Comparison of ENCODE assay signal across 1 cellular context in genomic region chr16:66872927-66873684, GRCh38.
A peak's percentile ranks its signal among the peaks of the same experiment; 100 is the strongest.
TF ChIP-seq lines count a peak whose summit lies in the region.

No MANE protein-coding gene starts in this region.

TF ChIP-seq in K562, 482 proteins besides CTCF, POLR2A, EP300 and RAD21 (continued from another document and continues in another):
- peak; percentile 79 for TF ChIP-seq DPF2 (IDR thresholded peaks at IDR 0.05)
- TF ChIP-seq NCOA6 (IDR thresholded peaks at IDR 0.05): no peak
- TF ChIP-seq C11orf30 (IDR thresholded peaks at IDR 0.05; ENCODE audit: low read depth): peak; percentile 40; the same call in 1 of the 2 replicates
- TF ChIP-seq NCOA1 (IDR thresholded peaks at IDR 0.05; ENCODE audit: low read depth): no peak; the same call in 1 of the 2 replicates
- no peak for TF ChIP-seq RBM34 (IDR thresholded peaks at IDR 0.05; ENCODE audit: borderline replicate concordance, insufficient read depth, low read length)
- peak in 1 of 2 experiments; percentile 39; a peak in 1 of 4 replicates for TF ChIP-seq RCOR1 (IDR thresholded peaks at IDR 0.05; ENCODE audit: borderline replicate concordance in 1 of 2, low read depth in 2 of 2, low read length in 2 of 2)
- TF ChIP-seq HNRNPUL1 (IDR thresholded peaks at IDR 0.05; ENCODE audit: low read length): no peak
- TF ChIP-seq HNRNPK (IDR thresholded peaks at IDR 0.05; ENCODE audit: low read depth, low read length, poor library complexity, severe bottlenecking): no peak
- TF ChIP-seq NONO (IDR thresholded peaks at IDR 0.05; ENCODE audit: low read depth in 2 of 2, low read length in 1 of 2): peak in 1 of 2 experiments; percentile 75; a peak in 1 of 4 replicates
- TF ChIP-seq RBBP5 (IDR thresholded peaks at IDR 0.05; ENCODE audit: borderline replicate concordance, insufficient read depth, low read length, poor library complexity, severe bottlenecking): peak; percentile 56
- peak; percentile 78 for TF ChIP-seq BHLHE40 (IDR thresholded peaks at IDR 0.05; ENCODE audit: low read length)
- TF ChIP-seq E2F6 (IDR thresholded peaks at IDR 0.05; ENCODE audit: borderline replicate concordance in 1 of 2, extremely low read depth in 1 of 2, insufficient read depth in 1 of 2, insufficient read length in 1 of 2, low read depth in 1 of 2, low read length in 1 of 2, poor library complexity in 1 of 2, severe bottlenecking in 1 of 2): peak; percentile 84 to 95
- TF ChIP-seq ELK3 (CRISPR knock-in tag; IDR thresholded peaks at IDR 0.05): no peak
- TF ChIP-seq KAT7 (CRISPR knock-in tag; IDR thresholded peaks at IDR 0.05; ENCODE audit: borderline replicate concordance): no peak
- peak; percentile 24; the same call in 1 of the 2 replicates for TF ChIP-seq MTA2 (IDR thresholded peaks at IDR 0.05; ENCODE audit: low read depth)
- no peak for TF ChIP-seq COPS2 (conservative IDR thresholded peaks at IDR 0.05)
- TF ChIP-seq STAT5B (CRISPR knock-in tag; IDR thresholded peaks at IDR 0.05): no peak
- TF ChIP-seq CREB3 (tag; conservative IDR thresholded peaks at IDR 0.05; ENCODE audit: low read depth): no peak
- TF ChIP-seq PCBP2 (IDR thresholded peaks at IDR 0.05; ENCODE audit: low read depth, low read length, poor library complexity, severe bottlenecking): peak; percentile 95
- TF ChIP-seq SPI1 (IDR thresholded peaks at IDR 0.05; ENCODE audit: borderline replicate concordance, low read depth, low read length): peak; percentile 55; the same call in 1 of the 2 replicates
- TF ChIP-seq ZSCAN29 (IDR thresholded peaks at IDR 0.05): no peak
- TF ChIP-seq CHD2 (IDR thresholded peaks at IDR 0.05; ENCODE audit: low read depth, low read length): no peak
- TF ChIP-seq POLR2B (IDR thresholded peaks at IDR 0.05; ENCODE audit: low read depth, partially characterized antibody): peak; percentile 32
- no peak for TF ChIP-seq HEY1 (CRISPR knock-in tag; IDR thresholded peaks at IDR 0.05; ENCODE audit: borderline replicate concordance)
- no peak for TF ChIP-seq ZNF212 (CRISPR knock-in tag; IDR thresholded peaks at IDR 0.05)
- no peak for TF ChIP-seq KHSRP (IDR thresholded peaks at IDR 0.05)
- TF ChIP-seq PCBP1 (IDR thresholded peaks at IDR 0.05; ENCODE audit: low read depth, low read length, poor library complexity, severe bottlenecking): peak; percentile 52
- peak; percentile 71 for TF ChIP-seq KAT2B (IDR thresholded peaks at IDR 0.05; ENCODE audit: low read depth, low read length)
- no peak for TF ChIP-seq CBFA2T3 (IDR thresholded peaks at IDR 0.05)
- 0 out of 2 replicates have a peak, but pooled peaks have one; percentile 9 for TF ChIP-seq RAD51 (IDR thresholded peaks at IDR 0.05; ENCODE audit: borderline replicate concordance, low read depth)
- peak; percentile 68; the same call in 1 of the 2 replicates for TF ChIP-seq CREB3L1 (IDR thresholded peaks at IDR 0.05; ENCODE audit: borderline replicate concordance, low read depth)
- TF ChIP-seq BCOR (IDR thresholded peaks at IDR 0.05): peak; percentile 88; the same call in 1 of the 2 replicates
- TF ChIP-seq SIN3B (IDR thresholded peaks at IDR 0.05; ENCODE audit: low read depth): peak; percentile 9; the same call in 1 of the 2 replicates
- TF ChIP-seq PKNOX1 (IDR thresholded peaks at IDR 0.05): no peak
- no peak for TF ChIP-seq MYBL2 (IDR thresholded peaks at IDR 0.05; ENCODE audit: low read depth)
- TF ChIP-seq MYBL2 (CRISPR knock-in tag; IDR thresholded peaks at IDR 0.05; ENCODE audit: borderline replicate concordance): no peak
- TF ChIP-seq ZNF407 (IDR thresholded peaks at IDR 0.05; ENCODE audit: low read depth): no peak
- no peak for TF ChIP-seq PHTF2 (CRISPR knock-in tag; IDR thresholded peaks at IDR 0.05)
- TF ChIP-seq HNRNPLL (IDR thresholded peaks at IDR 0.05; ENCODE audit: low read depth, low read length, poor library complexity, severe bottlenecking): peak; percentile 36
- TF ChIP-seq TSHZ1 (CRISPR knock-in tag; IDR thresholded peaks at IDR 0.05): no peak
- no peak for TF ChIP-seq ZNF785 (CRISPR knock-in tag; IDR thresholded peaks at IDR 0.05)
- no peak for TF ChIP-seq CHCHD3 (CRISPR knock-in tag; IDR thresholded peaks at IDR 0.05)
- TF ChIP-seq ELF4 (CRISPR knock-in tag; IDR thresholded peaks at IDR 0.05): no peak
- TF ChIP-seq USF2 (CRISPR knock-in tag; IDR thresholded peaks at IDR 0.05): no peak
- TF ChIP-seq HMGN3 (IDR thresholded peaks at IDR 0.05; ENCODE audit: borderline replicate concordance, extremely low read depth, insufficient read length, low read depth, low read length): peak; percentile 89
- no peak for TF ChIP-seq ZNF324 (CRISPR knock-in tag; IDR thresholded peaks at IDR 0.05)
- TF ChIP-seq CBX5 (IDR thresholded peaks at IDR 0.05; ENCODE audit: borderline replicate concordance, low read depth): no peak
- TF ChIP-seq YBX1 (IDR thresholded peaks at IDR 0.05): no peak
- no peak for TF ChIP-seq NUFIP1 (IDR thresholded peaks at IDR 0.05; ENCODE audit: partially characterized antibody)
- TF ChIP-seq RFX1 (IDR thresholded peaks at IDR 0.05): no peak
- peak; percentile 68; the same call in 1 of the 2 replicates for TF ChIP-seq STAG1 (CRISPR knock-in tag; IDR thresholded peaks at IDR 0.05; ENCODE audit: borderline replicate concordance)
- peak; percentile 87 for TF ChIP-seq MTA3 (IDR thresholded peaks at IDR 0.05; ENCODE audit: borderline replicate concordance)
- TF ChIP-seq RFX5 (IDR thresholded peaks at IDR 0.05; ENCODE audit: low read depth, low read length): no peak
